8 cellular contexts compared by ENCODE assay signal in the genomic region with DNA sequence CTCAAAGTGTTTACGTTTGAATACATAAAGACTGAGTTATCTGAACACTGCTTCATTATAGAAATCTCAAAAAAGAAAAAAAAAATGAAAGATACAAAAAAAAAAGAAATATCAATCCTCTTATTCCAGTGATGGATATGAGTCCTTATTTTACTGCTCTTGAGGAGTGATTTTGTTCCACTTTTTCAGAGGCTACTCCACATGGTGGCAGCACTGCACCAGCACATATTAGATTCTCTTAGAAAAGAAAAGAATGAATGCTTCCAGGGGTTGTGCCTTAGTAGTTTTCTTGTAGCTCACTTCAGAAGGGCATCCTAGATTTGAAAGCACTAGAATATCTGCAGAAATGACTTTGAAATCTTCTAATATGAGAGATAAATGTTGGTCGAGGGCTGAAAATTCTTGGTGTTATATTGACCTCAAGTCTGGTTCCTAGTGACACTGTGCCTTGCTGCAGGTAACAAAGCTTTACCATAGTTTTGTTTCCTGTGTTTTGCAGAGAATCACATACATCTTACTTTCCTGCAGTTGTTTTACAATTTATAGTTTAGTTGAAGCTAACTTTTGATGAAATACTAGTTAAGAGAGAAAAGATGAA. TPM values are rescaled to one million over a fixed set of nuclear protein-coding genes. Genes with fewer than 3 reads are reported as not detected.
A peak's percentile ranks its signal among the peaks of the same experiment; 100 is the strongest.
DNase-seq lines count a peak whose midpoint lies in the region; ATAC-seq and TF ChIP-seq lines count a peak whose summit lies in the region.

No MANE protein-coding gene starts in this region.

- no TSS peak for BruUV-seq in IMR-90 (replicated peaks; lab: Mats Ljungman, UMichigan)

- H3K79me1 ChIP-seq in IMR-90 (ENCODE audit: low read depth in 1 of 2, low read length in 2 of 2), result peaks cover 19 to 27% of the 10 kb centered on the region in 2 experiments

- H3K4me3 ChIP-seq in IMR-90 (ENCODE audit: insufficient read depth, low read depth, low read length), result no peak overlapping the region
- H3K4me3 ChIP-seq in SK-N-MC, result no peak overlapping the region
- no peak overlapping the region for H3K4me3 ChIP-seq in lower lobe of right lung

- in situ Hi-C loops in IMR-90 (cut with MboI; ENCODE audit: low sequenced_read_pairs), result no loop called here

- H2BK20ac ChIP-seq in IMR-90 (ENCODE audit: low read depth, low read length), result no peak overlapping the region

- H3K23ac ChIP-seq in IMR-90 (ENCODE audit: low read depth, low read length), result no peak overlapping the region

- H3K4me1 ChIP-seq in IMR-90 (ENCODE audit: control insufficient read depth, insufficient read depth, low read length), result peaks cover 1% of the 10 kb centered on the region
- H3K4me1 ChIP-seq in lower lobe of right lung, result peaks cover 7% of the 10 kb centered on the region

- dilution Hi-C loops in IMR-90 (cut with HindIII; ENCODE audit: low sequenced_read_pairs, unreplicated experiment), result no loop called here

- H2BK120ac ChIP-seq in IMR-90 (ENCODE audit: low read depth, low read length), result no peak overlapping the region

- H3K9me3 Mint-ChIP-seq in chondrocyte (ENCODE audit: low read depth), result no peaks in the 10 kb centered on the region

- peaks cover 10% of the 10 kb centered on the region for H3K36me3 Mint-ChIP-seq in chondrocyte (ENCODE audit: low read depth)

- no peak overlapping the region for H3K56ac ChIP-seq in IMR-90 (ENCODE audit: extremely low read depth, insufficient read depth, low read length)

- no peak overlapping the region for H3K27ac ChIP-seq in IMR-90 (ENCODE audit: insufficient read depth, low read length)
- H3K27ac ChIP-seq in SK-N-MC, result no peak overlapping the region; the same call in 1 of the 2 replicates
- H3K27ac ChIP-seq in lower lobe of right lung, result no peak overlapping the region

- H4K91ac ChIP-seq in IMR-90 (ENCODE audit: insufficient read depth, low read depth, low read length), result no peak overlapping the region

- H3K27me3 Mint-ChIP-seq in chondrocyte (ENCODE audit: low read depth), result no peaks in the 10 kb centered on the region

- intact Hi-C loops in IMR-90 (cut with micrococcal nuclease), result loop anchor here (1.0 kb wide), 1 partner anchor 134 kb away; no protein-coding TSS in a partner anchor
- intact Hi-C loops in lower lobe of right lung (cut with DNase I), result loop anchor here (10.0 kb wide), 1 partner anchor 132 kb away; no protein-coding TSS in a partner anchor

- no peak overlapping the region for H3K4ac ChIP-seq in IMR-90 (ENCODE audit: low read depth, low read length)

- H4K8ac ChIP-seq in IMR-90 (ENCODE audit: low read depth in 2 of 2, low read length in 2 of 2), result no peak overlapping the region

- H3K14ac ChIP-seq in IMR-90 (replicated peaks; ENCODE audit: low read depth, low read length), result no peak overlapping the region

- peaks cover 7% of the 10 kb centered on the region; the same call in 1 of the 2 replicates for H4K20me1 ChIP-seq in IMR-90 (ENCODE audit: insufficient read depth, low read length)

- no peak overlapping the region for H4K5ac ChIP-seq in IMR-90 (ENCODE audit: low read depth, low read length)

- no peak overlapping the region for H2AFZ ChIP-seq in IMR-90 (replicated peaks; ENCODE audit: low read length, poor library complexity)

- no peaks in the 10 kb centered on the region for H3K9me3 ChIP-seq in IMR-90 (ENCODE audit: control insufficient read depth, insufficient read depth, low read length)
- H3K9me3 ChIP-seq in SK-N-MC (ENCODE audit: low read depth, low read length), result no peaks in the 10 kb centered on the region
- H3K9me3 ChIP-seq in lower lobe of right lung, result no peaks in the 10 kb centered on the region

- peak; percentile 65 for TF ChIP-seq RAD21 in IMR-90 (IDR thresholded peaks at IDR 0.05; ENCODE audit: low read length)

- H2BK5ac ChIP-seq in IMR-90 (ENCODE audit: low read depth, low read length, poor library complexity, severe bottlenecking), result no peak overlapping the region

- no peaks in the 10 kb centered on the region for H3K9me1 ChIP-seq in IMR-90 (ENCODE audit: insufficient read depth, low read length)

- TF ChIP-seq CTCF in IMR-90 (conservative IDR thresholded peaks at IDR 0.05; ENCODE audit: low read depth, low read length) (peak; percentile 67), chondrocyte (IDR thresholded peaks at IDR 0.05) (peak; percentile 92), lower lobe of right lung (IDR thresholded peaks at IDR 0.05) (peak; percentile 52)

- no peak overlapping the region for H3K27ac Mint-ChIP-seq in chondrocyte (ENCODE audit: unreplicated experiment)

- no peak overlapping the region for H3K9ac ChIP-seq in IMR-90 (ENCODE audit: low read depth, low read length)
- H3K9ac ChIP-seq in SK-N-MC (ENCODE audit: insufficient read length), result no peak overlapping the region

- CTCF ChIA-PET in IMR-90 (lab: Yijun Ruan, JAX), result interaction anchor here (0.6 to 1.9 kb wide), 14 partner anchors 8 to 151 kb away, joined by 3 to 8 read pairs (median 3); no protein-coding TSS in a partner anchor

- H2AK5ac ChIP-seq in IMR-90 (ENCODE audit: low read depth, low read length), result no peak overlapping the region

- H3K4me3 Mint-ChIP-seq in chondrocyte (ENCODE audit: unreplicated experiment), result no peak overlapping the region

- H3K27me3 ChIP-seq in IMR-90 (ENCODE audit: control insufficient read depth, insufficient read depth, low read length), result no peaks in the 10 kb centered on the region
- no peaks in the 10 kb centered on the region for H3K27me3 ChIP-seq in lower lobe of right lung (ENCODE audit: low read depth)

- no peak overlapping the region for H3K4me2 ChIP-seq in IMR-90 (ENCODE audit: low read depth, low read length)

- no CpG with 5 or more reads among the region's 2 CpGs for WGBS in IMR-90 (ENCODE audit: extremely low coverage in 2 of 2, insufficient read length in 1 of 2), 2 experiments

- no peak overlapping the region for H3K18ac ChIP-seq in IMR-90 (ENCODE audit: low read depth, low read length)

- no peak overlapping the region for H2BK15ac ChIP-seq in IMR-90 (ENCODE audit: low read depth, low read length)

- peaks cover 4% of the 10 kb centered on the region for H3K4me1 Mint-ChIP-seq in chondrocyte (ENCODE audit: low read depth)

- no peak for TF ChIP-seq POLR2A in IMR-90 (IDR thresholded peaks at IDR 0.05; ENCODE audit: low read depth, low read length)

- no peak overlapping the region for H2AK9ac ChIP-seq in IMR-90 (replicated peaks; ENCODE audit: low read depth, low read length, poor library complexity)

- POLR2A ChIA-PET in IMR-90 (lab: Charles Lee; ENCODE audit: unreplicated experiment), result no interaction called here

- DNase-seq in DMS153 treated with DMSO at 0.1 percent for 48 hours (lab: John Stamatoyannopoulos, UW; ENCODE audit: unreplicated experiment) (peak; percentile 8), IMR-90 (peak; percentile 65), SK-N-MC (ENCODE audit: low read depth, low spot score) (peak; percentile 48), chondrocyte (ENCODE audit: low spot score) (no peak), lower lobe of right lung (no peak), ureter (ENCODE audit: low spot score) (no peak)

- peaks cover 28% of the 10 kb centered on the region for H3K36me3 ChIP-seq in IMR-90 (ENCODE audit: control insufficient read depth, insufficient read depth, low read length)
- H3K36me3 ChIP-seq in SK-N-MC (ENCODE audit: insufficient read depth, low read length), result peaks cover 30% of the 10 kb centered on the region
- peaks cover 58% of the 10 kb centered on the region for H3K36me3 ChIP-seq in lower lobe of right lung

- ATAC-seq in IMR-90 (ENCODE audit: low read depth), result peak; percentile 80
- ATAC-seq in lower lobe of right lung, result no peak
- no peak for ATAC-seq in HG03159 (IDR thresholded peaks at IDR 0.05; ENCODE audit: unreplicated experiment)
- ATAC-seq in HG03571 (IDR thresholded peaks at IDR 0.05; ENCODE audit: unreplicated experiment), result no peak

TF ChIP-seq in IMR-90, 13 proteins besides CTCF, POLR2A, EP300 and RAD21:
- TF ChIP-seq SMC3 (IDR thresholded peaks at IDR 0.05; ENCODE audit: low read depth, low read length) (peak; percentile 52), CEBPB (IDR thresholded peaks at IDR 0.05; ENCODE audit: low read depth, low read length) (no peak), RCOR1 (IDR thresholded peaks at IDR 0.05; ENCODE audit: insufficient replicate concordance, low read length) (no peak)

RNA-seq across cellular contexts. Expression of gene AP2B1, which starts 25.9 kb away (rescaled TPM):
- total RNA-seq in IMR-90 (2012; rRNA removed), result 95.3 and 125 TPM in 2 replicates
- polyA plus RNA-seq in IMR-90 (2012; rRNA removed), result 96.5 and 102 TPM in 2 replicates
- polyA plus RNA-seq in IMR-90 (2012; cell fraction: cytosol; rRNA removed), result 40.5 and 46.9 TPM in 2 replicates
- 19.8 and 78.9 TPM in 2 replicates for polyA plus RNA-seq in IMR-90 (2012; cell fraction: nucleus; rRNA removed; ENCODE audit: low replicate concordance)
- total RNA-seq in chondrocyte, result 182 to 197 TPM (median 187 TPM) in 3 replicates
- total RNA-seq in lower lobe of right lung, result 145 TPM
- total RNA-seq in ureter, result 164 TPM

RNA-seq across cellular contexts. Expression of gene PEX12, which starts 34.7 kb away (rescaled TPM):
- 6.7 and 7.9 TPM in 2 replicates for total RNA-seq in IMR-90 (2012; rRNA removed)
- polyA plus RNA-seq in IMR-90 (2012; rRNA removed), result 4.5 and 4.6 TPM in 2 replicates
- 1.8 and 3.7 TPM in 2 replicates for polyA plus RNA-seq in IMR-90 (2012; cell fraction: cytosol; rRNA removed)
- 0.75 and 1.7 TPM in 2 replicates for polyA plus RNA-seq in IMR-90 (2012; cell fraction: nucleus; rRNA removed; ENCODE audit: low replicate concordance)
- 5.5 to 8.9 TPM (median 5.6 TPM) in 3 replicates for total RNA-seq in chondrocyte
- total RNA-seq in lower lobe of right lung, result 7.0 TPM
- total RNA-seq in ureter, result 7.9 TPM

RNA-seq across cellular contexts. Expression of gene SLFN14, which starts 52.4 kb away (rescaled TPM):
- total RNA-seq in IMR-90 (2012; rRNA removed) (not detected in 2 replicates), chondrocyte (not detected in 3 replicates), lower lobe of right lung (0.59 TPM), ureter (not detected)
- polyA plus RNA-seq in IMR-90 (2012; rRNA removed), result not detected in 2 replicates
- not detected in 2 replicates for polyA plus RNA-seq in IMR-90 (2012; cell fraction: cytosol; rRNA removed)
- not detected in 2 replicates for polyA plus RNA-seq in IMR-90 (2012; cell fraction: nucleus; rRNA removed; ENCODE audit: low replicate concordance)

Comparison
In these comparisons a context has a peak if more than half of its experiments do, and no peak if none do; other contexts are left out.
1. DNase-seq: peak in DMS153 treated with DMSO at 0.1 percent for 48 hours (single experiment), IMR-90 (single experiment) and SK-N-MC (single experiment); none in chondrocyte (single experiment), lower lobe of right lung (single experiment) and ureter (single experiment).
2. Peak in every context shown above with its lines, with median percentiles within 50 percentile points of each other: CTCF ChIP-seq.